ENCODE assay signal across 15 cellular contexts in the genomic region with DNA sequence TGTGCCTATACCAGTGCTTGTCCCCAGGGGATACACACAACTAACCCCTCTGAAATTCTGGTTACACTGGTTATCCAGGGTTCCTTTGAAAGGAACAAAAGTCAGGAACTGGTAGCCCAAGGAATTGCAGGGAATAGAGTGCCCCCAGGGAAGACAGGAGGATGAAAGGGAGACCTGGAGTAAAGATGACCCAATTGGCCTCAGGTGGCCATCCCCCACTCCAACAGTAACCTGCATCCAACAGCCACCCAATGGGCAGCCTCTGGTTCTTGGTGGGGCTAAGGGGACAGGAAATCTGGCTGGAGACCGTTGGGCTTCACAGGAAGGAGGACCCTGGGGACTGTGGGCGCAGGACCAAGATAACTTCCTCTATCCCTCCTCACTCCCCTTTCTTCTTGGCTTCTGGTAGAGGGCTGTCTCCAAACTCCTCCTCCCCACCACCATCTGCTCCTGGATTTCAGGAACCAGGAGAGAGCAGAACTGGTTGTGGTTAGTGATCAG. TPM values are rescaled to one million over a fixed set of nuclear protein-coding genes. Genes with fewer than 3 reads are reported as not detected.
DNase-seq lines count a peak whose midpoint lies in the region; ATAC-seq and TF ChIP-seq lines count a peak whose summit lies in the region.
"Had no signal": no experiment of that assay in that cellular context is flagged by ENCODE, and none has a peak within 500 bp of the region (broad histone marks: within the 10 kb centered on the region; RNA-seq: fewer than 3 reads in every experiment).

No MANE protein-coding gene starts in this region.

- 0 out of 22 replicates have a peak, but pooled peaks cover 0 to 3% (median 0%) of the 10 kb centered on the region in 11 experiments for H3K36me3 ChIP-seq in BLaER1 treated with 17β-estradiol and CSF1 and Interleukin-3, amounts not matched to agents 10 nM and 100 nM

- no peak for TF ChIP-seq CTCF in GM13977 (IDR thresholded peaks at IDR 0.05; ENCODE audit: extremely low read depth, insufficient read depth, missing control alignments)
- no peak for TF ChIP-seq CTCF in chondrocyte (IDR thresholded peaks at IDR 0.05)

- H3K4me1 ChIP-seq in BLaER1 treated with 17β-estradiol and CSF1 and Interleukin-3, amounts not matched to agents 10 nM and 100 nM, result peaks cover 27 to 95% (median 88%) of the 10 kb centered on the region in 10 experiments
- H3K4me1 ChIP-seq: parathyroid adenoma had no signal

- H3K27ac ChIP-seq in BLaER1 treated with 17β-estradiol and CSF1 and Interleukin-3, amounts not matched to agents 10 nM and 100 nM, result peak overlapping the region in 9 of 11 experiments; percentile 57 to 97 (median 90); a peak in 18 of 22 replicates
- H3K27ac ChIP-seq: parathyroid adenoma had no signal

- no peaks in the 10 kb centered on the region for H3K9me3 Mint-ChIP-seq in chondrocyte (ENCODE audit: low read depth)

- peak overlapping the region in 8 of 11 experiments; percentile 56 to 79 (median 71); a peak in 15 of 22 replicates for H3K9ac ChIP-seq in BLaER1 treated with 17β-estradiol and CSF1 and Interleukin-3, amounts not matched to agents 10 nM and 100 nM
- H3K9ac ChIP-seq: parathyroid adenoma had no signal

- H3K4me3 Mint-ChIP-seq in chondrocyte (ENCODE audit: unreplicated experiment), result no peak overlapping the region

- ATAC-seq in HG02981 (IDR thresholded peaks at IDR 0.05; ENCODE audit: unreplicated experiment), result no peak
- no peak for ATAC-seq in HG02970 (IDR thresholded peaks at IDR 0.05; ENCODE audit: low FRiP score, unreplicated experiment)
- ATAC-seq: K562, left lobe of liver had no signal

- no peaks in the 10 kb centered on the region for H3K36me3 Mint-ChIP-seq in chondrocyte (ENCODE audit: low read depth)

- peaks cover 0 to 18% (median 0%) of the 10 kb centered on the region in 11 experiments; a peak in 7 of 22 replicates for H3K9me3 ChIP-seq in BLaER1 treated with 17β-estradiol and CSF1 and Interleukin-3, amounts not matched to agents 10 nM and 100 nM (replicated peaks in 1 of 11)

- peaks cover 3% of the 10 kb centered on the region for H3K4me1 Mint-ChIP-seq in chondrocyte (ENCODE audit: low read depth)

- peaks cover 13% of the 10 kb centered on the region for H3K27me3 Mint-ChIP-seq in chondrocyte (ENCODE audit: low read depth)

- in situ Hi-C loops in GM13977 (cut with MboI; ENCODE audit: low pct_unique_long_range_greater_than_20kb, low sequenced_read_pairs, unreplicated experiment), result no loop called here

- H4K20me1 ChIP-seq in BLaER1 treated with 17β-estradiol and CSF1 and Interleukin-3, amounts not matched to agents 10 nM and 100 nM, result no peaks in the 10 kb centered on the region

- peak overlapping the region; percentile 32 for H3K27ac Mint-ChIP-seq in chondrocyte (ENCODE audit: unreplicated experiment)

- H3K4me3 ChIP-seq in BLaER1 treated with 17β-estradiol and CSF1 and Interleukin-3, amounts not matched to agents 10 nM and 100 nM, result 0 out of 20 replicates have a peak overlapping the region, but pooled peaks of 1 of the 10 experiments have one; percentile 2
- H3K4me3 ChIP-seq: K562 had no signal

- H3K4me2 ChIP-seq in BLaER1 treated with 17β-estradiol and CSF1 and Interleukin-3, amounts not matched to agents 10 nM and 100 nM, result peak overlapping the region in 9 of 11 experiments; percentile 32 to 87 (median 72); a peak in 18 of 22 replicates

- DNase-seq in GM13977 (ENCODE audit: low spot score), result peak; percentile 21
- DNase-seq in NCI-H82 treated with DMSO at 0.1 percent for 48 hours (lab: John Stamatoyannopoulos, UW; ENCODE audit: unreplicated experiment), result peak; percentile 13
- DNase-seq in chondrocyte (ENCODE audit: low spot score), result no peak
- DNase-seq in activated effector memory CD4-positive, alpha-beta T cell treated with anti-CD3 and anti-CD28 coated beads, Interleukin-2, amount 50 U/mL, for 16 hours, result no peak
- DNase-seq in RKO (ENCODE audit: low spot score), result no peak
- DNase-seq: activated naive CD4-positive, alpha-beta T cell; aorta; NCI-H146; stimulated activated CD4-positive, alpha-beta T cell treated with anti-CD3 and anti-CD28 coated beads, Interleukin-2, amount 100 ng/mL, for 48 hours had no signal

- no peaks in the 10 kb centered on the region for H3K27me3 ChIP-seq in BLaER1 treated with 17β-estradiol and CSF1 and Interleukin-3, amounts not matched to agents 10 nM and 100 nM

RNA-seq across cellular contexts. Expression of a gene that starts 0.8 kb away (rescaled TPM):
- total RNA-seq in chondrocyte, result not detected in 3 replicates

RNA-seq across cellular contexts. Expression of a gene that starts 43.2 kb away (rescaled TPM):
- not detected in 3 replicates for total RNA-seq in chondrocyte
- total RNA-seq: aorta, left lobe of liver had no signal

RNA-seq across cellular contexts. Expression of a gene that starts 47.0 kb away (rescaled TPM):
- total RNA-seq in chondrocyte, result 1.3 to 2.0 TPM in 2 of 3 replicates, not detected in the other

Comparison
In these comparisons a context has a peak if more than half of its experiments do, and no peak if none do; other contexts are left out.
1. DNase-seq: peak in GM13977 (single experiment) and NCI-H82 treated with DMSO at 0.1 percent for 48 hours (single experiment); none in chondrocyte (single experiment), activated effector memory CD4-positive, alpha-beta T cell treated with anti-CD3 and anti-CD28 coated beads, Interleukin-2, amount 50 U/mL, for 16 hours (single experiment) and RKO (single experiment).